In the genomic region with DNA sequence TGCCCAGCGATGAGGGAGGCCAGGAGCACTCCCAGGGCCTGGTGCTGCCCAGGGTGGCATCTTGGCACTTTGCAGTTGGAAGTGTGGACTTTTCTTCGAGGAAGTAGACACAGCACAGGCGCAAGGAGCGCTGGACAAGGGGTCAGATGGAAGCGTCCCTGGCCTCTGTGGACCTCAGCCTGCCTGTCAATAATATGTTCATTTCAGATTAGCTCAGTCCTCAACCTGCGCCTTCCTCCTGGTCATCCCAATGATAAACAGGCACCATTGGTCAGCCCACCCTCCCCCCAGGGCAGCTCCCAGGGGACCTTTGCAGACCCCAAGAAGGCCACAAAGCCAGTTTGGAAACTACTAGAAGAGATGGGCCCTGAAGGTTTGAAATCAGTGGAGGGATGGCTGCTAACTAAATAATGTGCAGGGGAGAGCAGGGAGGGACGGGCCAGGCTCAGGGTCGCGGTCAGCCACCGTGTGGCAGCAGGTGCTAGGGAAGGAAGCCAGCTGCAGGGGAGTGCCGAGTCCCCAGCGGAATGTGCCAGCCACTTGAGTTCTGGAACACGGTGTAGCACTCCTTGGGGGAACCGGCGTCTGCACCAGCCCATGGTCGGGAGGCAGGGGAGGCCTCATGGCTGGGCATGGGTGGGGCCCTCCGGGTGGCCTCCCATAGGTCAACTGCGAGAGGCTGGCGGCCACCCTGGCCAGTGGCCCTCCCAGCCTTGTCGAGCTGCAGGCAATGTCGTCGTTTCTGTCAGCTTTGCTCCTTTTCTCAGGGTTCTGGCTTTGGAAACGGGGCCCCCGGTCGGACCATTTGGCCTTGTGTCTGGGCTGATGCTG, we compare ENCODE assay signal across 15 cellular contexts. TPM values are rescaled to one million over a fixed set of nuclear protein-coding genes. Genes with fewer than 3 reads are reported as not detected.
DNase-seq lines count a peak whose midpoint lies in the region; ATAC-seq, FAIRE-seq and TF ChIP-seq lines count a peak whose summit lies in the region.
"Had no signal": no experiment of that assay in that cellular context is flagged by ENCODE, and none has a peak within 500 bp of the region (broad histone marks: within the 10 kb centered on the region; RNA-seq: fewer than 3 reads in every experiment).

No MANE protein-coding gene starts in this region.

- H3K79me2 ChIP-seq in H1 (ENCODE audit: control insufficient read depth in 1 of 2, insufficient read depth in 2 of 2, low read length in 2 of 2): no peaks in the 10 kb centered on the region

- H4K20me1 ChIP-seq in H1 (replicated peaks in 1 of 2; ENCODE audit: control insufficient read depth in 1 of 2, insufficient read depth in 2 of 2, low read length in 2 of 2): peaks cover 0 to 4% of the 10 kb centered on the region in 2 experiments

- H3K4me1 ChIP-seq in H1 (replicated peaks in 1 of 4; ENCODE audit: control insufficient read depth in 3 of 4, insufficient read depth in 4 of 4, low read length in 3 of 4) (peaks cover 5 to 10% (median 9%) of the 10 kb centered on the region in 4 experiments), tibial nerve (peaks cover 0 to 26% (median 9%) of the 10 kb centered on the region in 4 donors)

- H2BK120ac ChIP-seq in H1 (replicated peaks; ENCODE audit: low read depth, low read length): no peak overlapping the region

- peak; percentile 32 to 42; a peak in 2 of 4 replicates for TF ChIP-seq RAD21 in H1 (IDR thresholded peaks at IDR 0.05 in 1 of 2, conservative IDR thresholded peaks at IDR 0.05 in 1 of 2; ENCODE audit: low read depth in 2 of 2, low read length in 2 of 2)

- TF ChIP-seq EP300 in H1 (IDR thresholded peaks at IDR 0.05; ENCODE audit: borderline replicate concordance in 1 of 2, low read depth in 2 of 2, low read length in 2 of 2): no peak
- TF ChIP-seq EP300 in tibial nerve (IDR thresholded peaks at IDR 0.05): peak in 1 of 2 donors; percentile 27

- H3K4me3 ChIP-seq in H1 (ENCODE audit: extremely low read depth in 1 of 4, insufficient read depth in 2 of 4, low read depth in 3 of 4, low read length in 4 of 4): no peak overlapping the region
- H3K4me3 ChIP-seq in tibial nerve: no peak overlapping the region
- H3K4me3 ChIP-seq: adrenal gland, right lobe of liver, SK-N-MC had no signal

- H3K27me3 ChIP-seq in H1 (replicated peaks in 1 of 4; ENCODE audit: control insufficient read depth in 3 of 4, extremely low read depth in 1 of 4, insufficient read depth in 3 of 4, low read length in 3 of 4) (no peaks in the 10 kb centered on the region), tibial nerve (no peaks in the 10 kb centered on the region)
- H3K27me3 ChIP-seq: adrenal gland, right lobe of liver had no signal

- H3K23me2 ChIP-seq in H1 (ENCODE audit: low read depth, low read length): no peaks in the 10 kb centered on the region

- H2AFZ ChIP-seq in H1 (ENCODE audit: low read length): no peak overlapping the region

- H3K36me3 ChIP-seq in H1 (ENCODE audit: control insufficient read depth in 2 of 4, insufficient read depth in 4 of 4, low read length in 3 of 4) (peaks cover 0 to 7% (median 2%) of the 10 kb centered on the region in 4 experiments; a peak in 1 of 8 replicates), tibial nerve (peaks cover 0 to 56% (median 0%) of the 10 kb centered on the region in 3 donors)

- H3K56ac ChIP-seq in H1 (replicated peaks; ENCODE audit: insufficient read length, low read depth, low read length): no peak overlapping the region

- no peak overlapping the region for H4K5ac ChIP-seq in H1 (ENCODE audit: insufficient read length, low read depth, low read length)

- peak; percentile 14 to 61 (median 42); a peak in 2 of 4 replicates for TF ChIP-seq CTCF in H1 (IDR thresholded peaks at IDR 0.05; ENCODE audit: control extremely low read depth in 1 of 3, insufficient read depth in 1 of 3, low read depth in 1 of 3, low read length in 3 of 3)
- no peak for TF ChIP-seq CTCF in tibial nerve (IDR thresholded peaks at IDR 0.05)

- no peaks in the 10 kb centered on the region for H3K9me3 ChIP-seq in H1 (ENCODE audit: insufficient read depth in 2 of 2, low read depth in 1 of 2, low read length in 1 of 2)
- no peaks in the 10 kb centered on the region for H3K9me3 ChIP-seq in tibial nerve
- H3K9me3 ChIP-seq: adrenal gland, right lobe of liver had no signal

- H3K36me3 Mint-ChIP-seq in memory B cell: peaks cover 25% of the 10 kb centered on the region

- no peak overlapping the region for H3K4me3 Mint-ChIP-seq in memory B cell
- H3K4me3 Mint-ChIP-seq: naive B cell had no signal

- H3K9ac ChIP-seq in H1 (replicated peaks in 1 of 4; ENCODE audit: extremely low read depth in 1 of 4, low read depth in 3 of 4, low read length in 3 of 4): no peak overlapping the region

- no peak for ATAC-seq in memory B cell (ENCODE audit: low read depth)

- H2BK20ac ChIP-seq in H1 (ENCODE audit: low read length): no peak overlapping the region

- FAIRE-seq in H1 (lab: Jason Lieb, UNC): no peak

- H3K4me1 Mint-ChIP-seq in memory B cell: peaks cover 10% of the 10 kb centered on the region

- H2BK15ac ChIP-seq in H1 (ENCODE audit: low read length): no peak overlapping the region

- peak overlapping the region; percentile 25; the same call in 1 of the 2 replicates for H4K8ac ChIP-seq in H1 (ENCODE audit: extremely low read depth, insufficient read depth, low read length)

- H3K18ac ChIP-seq in H1 (ENCODE audit: extremely low read depth, low read length): no peak overlapping the region

- WGBS in H1 (ENCODE audit: extremely low coverage in 1 of 2, insufficient coverage in 1 of 2, insufficient read length in 1 of 2, insufficient replicate concordance in 2 of 2, low coverage in 1 of 2, low lambda C conversion rate in 2 of 2, missing lambda C conversion rate in 1 of 2), 2 experiments: 88% methylated on average over 25 of the region's 25 CpGs; no CpG with 5 or more reads in 1 of the 2 experiments
- 73 to 74% methylated on average over 17 to 22 of the region's 25 CpGs for WGBS in tibial nerve, 2 donors

- no peaks in the 10 kb centered on the region for H3K27me3 Mint-ChIP-seq in memory B cell
- H3K27me3 Mint-ChIP-seq: naive B cell had no signal

- H3K4me2 ChIP-seq in H1 (ENCODE audit: insufficient read depth in 1 of 2, low read depth in 2 of 2, low read length in 2 of 2): no peak overlapping the region

- no peak overlapping the region for H2BK12ac ChIP-seq in H1 (ENCODE audit: low read depth, low read length)

- H3K27ac ChIP-seq in H1 (ENCODE audit: low read depth, low read length) (no peak overlapping the region), tibial nerve (peak overlapping the region in 3 of 4 donors; percentile 43 to 95 (median 53))
- H3K27ac ChIP-seq: adrenal gland, right lobe of liver, SK-N-MC had no signal

- no peaks in the 10 kb centered on the region; the same call in 1 of the 2 replicates for H3K79me1 ChIP-seq in H1 (ENCODE audit: low read depth, low read length)

- no peak overlapping the region for H2BK5ac ChIP-seq in H1 (ENCODE audit: low read depth, low read length)

- H3K23ac ChIP-seq in H1 (ENCODE audit: insufficient read length): no peak overlapping the region

- no peak overlapping the region for H2AK5ac ChIP-seq in H1 (ENCODE audit: low read depth, low read length)

- peak overlapping the region; percentile 67 for H3K27ac Mint-ChIP-seq in memory B cell

- no peaks in the 10 kb centered on the region for H3K9me3 Mint-ChIP-seq in memory B cell
- H3K9me3 Mint-ChIP-seq: naive B cell had no signal

- CTCF ChIA-PET in H1 (lab: Charles Lee; ENCODE audit: partially characterized antibody): interaction anchor here (1.1 to 12.1 kb wide), 11 partner anchors 7 to 192 kb away, joined by 4 to 152 read pairs (median 6); no protein-coding TSS in a partner anchor

- no peak overlapping the region for H4K91ac ChIP-seq in H1 (replicated peaks; ENCODE audit: insufficient read length, low read length)

- POLR2A ChIA-PET in H1 (lab: Charles Lee; ENCODE audit: partially characterized antibody): interaction anchor here (0.6 to 1.5 kb wide), 3 partner anchors 8 to 1449 kb away, joined by 3 read pairs; no protein-coding TSS in a partner anchor

- no peak overlapping the region for H3K4ac ChIP-seq in H1 (replicated peaks; ENCODE audit: insufficient read length, low read depth, low read length)

- TF ChIP-seq POLR2A in H1 (IDR thresholded peaks at IDR 0.05; ENCODE audit: control extremely low read depth in 1 of 2, low read depth in 2 of 2, low read length in 2 of 2) (no peak), tibial nerve (IDR thresholded peaks at IDR 0.05) (no peak)

- DNase-seq in NCI-H748 (lab: John Stamatoyannopoulos, UW; ENCODE audit: unreplicated experiment): peak; percentile 19
- DNase-seq in NCI-H748 treated with DMSO at 0.1 percent for 48 hours (lab: John Stamatoyannopoulos, UW): no peak
- no peak for DNase-seq in H1 (ENCODE audit: low read depth in 1 of 2, low spot score in 2 of 2)
- DNase-seq in memory B cell (ENCODE audit: low spot score in 2 of 2): no peak
- no peak for DNase-seq in tibial nerve (ENCODE audit: low spot score in 2 of 2)
- no peak for DNase-seq in stimulated activated CD4-positive, alpha-beta T cell treated with anti-CD3 and anti-CD28 coated beads, Interleukin-2, amount 100 ng/mL, for 24 hours
- DNase-seq in LoVo (ENCODE audit: low spot score): no peak
- no peak for DNase-seq in ecto neural progenitor cell (ENCODE audit: low spot score)
- DNase-seq: activated T-cell treated with anti-CD3 and anti-CD28 coated beads, Interleukin-2, amount 50 U/mL, for 1 hour; naive B cell; NCI-H1105 treated with DMSO at 0.1 percent for 48 hours; NCI-H69; right lobe of liver had no signal

- H3K14ac ChIP-seq in H1 (ENCODE audit: insufficient read length): no peak overlapping the region

TF ChIP-seq in H1, 55 proteins besides CTCF, POLR2A, EP300 and RAD21:
- TF ChIP-seq TEAD4 (IDR thresholded peaks at IDR 0.05; ENCODE audit: low read depth, low read length) (peak; percentile 31; the same call in 1 of the 2 replicates), BACH1 (IDR thresholded peaks at IDR 0.05; ENCODE audit: low read length) (no peak)

RNA-seq across cellular contexts. Expression of a gene that starts 59.9 kb away (rescaled TPM):
- total RNA-seq in H1 (2021; fragmentation: NEBNext Ultra II Directional; extraction: Animal tissue kit (Norgen Biotek cat#: 25700)): 32.7 and 40.2 TPM in 2 replicates
- polyA plus RNA-seq in H1 (2011; rRNA removed): 12.2 and 13.7 TPM in 2 replicates
- polyA plus RNA-seq in H1 (2011; cell fraction: cytosol; rRNA removed): 19.4 TPM
- 11.4 TPM for polyA plus RNA-seq in H1 (2011; cell fraction: nucleus; rRNA removed)
- 20.8 to 26.7 TPM (median 24.0 TPM) in 4 replicates for polyA plus RNA-seq in H1 (2012, experiment 1 of 2)
- 30.1 TPM for polyA plus RNA-seq in H1 (2012, experiment 2 of 2)
- polyA plus RNA-seq in H1 (2013, experiment 1 of 2): 25.8 TPM
- polyA plus RNA-seq in H1 (2013, experiment 2 of 2): 25.8 TPM
- 10.3 and 10.4 TPM in 2 replicates for polyA minus RNA-seq in H1 (2011; rRNA and poly(A)+ RNA removed)
- 8.7 TPM for polyA minus RNA-seq in H1 (2011; cell fraction: cytosol; rRNA and poly(A)+ RNA removed)
- polyA minus RNA-seq in H1 (2011; cell fraction: nucleus; rRNA and poly(A)+ RNA removed): 6.1 TPM
- 100 to 1,000 TPM in 3 of 4 donors, 10 to 100 TPM in 1; 51.9 to 112 (median 106) TPM for total RNA-seq in tibial nerve

Comparison
In these comparisons a context has a peak if more than half of its experiments do, and no peak if none do; other contexts are left out.
1. CTCF ChIP-seq: peak in H1 (3 of 3); none in tibial nerve (0 of 5).